11 cellular contexts compared by ENCODE assay signal in genomic region chr17:75428775-75429469, GRCh38. TPM values are rescaled to one million over a fixed set of nuclear protein-coding genes. Genes with fewer than 3 reads are reported as not detected.
DNase-seq lines count a peak whose midpoint lies in the region; ATAC-seq, FAIRE-seq and TF ChIP-seq lines count a peak whose summit lies in the region.
"Had no signal": no experiment of that assay in that cellular context is flagged by ENCODE, and none has a peak within 500 bp of the region (broad histone marks: within the 10 kb centered on the region; RNA-seq: fewer than 3 reads in every experiment).

No MANE protein-coding gene starts in this region.

- H3K9me3 ChIP-seq in HepG2 (ENCODE audit: low read length) (no peaks in the 10 kb centered on the region), right lobe of liver (no peaks in the 10 kb centered on the region), mucosa of stomach (ENCODE audit: control insufficient read depth, low read length) (no peaks in the 10 kb centered on the region), aorta (ENCODE audit: control insufficient read depth, low read length) (no peaks in the 10 kb centered on the region)

- H3K4me1 ChIP-seq in HepG2 (ENCODE audit: insufficient read depth, low read length) (peaks cover 66% of the 10 kb centered on the region), right lobe of liver (no peaks in the 10 kb centered on the region), mucosa of stomach (ENCODE audit: control insufficient read depth, insufficient read depth, low read length) (peaks cover 28% of the 10 kb centered on the region), aorta (ENCODE audit: control insufficient read depth in 1 of 2, insufficient read depth in 2 of 2, low read length in 2 of 2) (peaks cover 2 to 3% of the 10 kb centered on the region in 2 donors)

- H2AFZ ChIP-seq in HepG2 (ENCODE audit: low read length): peak overlapping the region; percentile 48

- intact Hi-C loops in HepG2 (cut with micrococcal nuclease; ENCODE audit: unreplicated experiment) (loop anchor here (5.0 kb wide), 1 partner anchor 58 kb away; no protein-coding TSS in a partner anchor), right lobe of liver (cut with DNase I) (no loop called here), aorta (cut with DNase I) (loop anchor here (5.0 to 10.0 kb wide), 3 partner anchors 46 to 318 kb away; partner anchors contain the start of gene MYO15B (in 1 of the 2))

- H3K4me2 ChIP-seq in HepG2 (ENCODE audit: low read depth, low read length): peak overlapping the region; percentile 81

- CTCF ChIA-PET in HepG2 (lab: Yijun Ruan, JAX; ENCODE audit: low intra/inter-chr PET ratio, low total read pairs): no interaction called here

- no peak for TF ChIP-seq EP300 in HepG2 (IDR thresholded peaks at IDR 0.05; ENCODE audit: low read depth in 2 of 2, low read length in 2 of 2)
- TF ChIP-seq EP300 in HepG2 (CRISPR knock-in tag; IDR thresholded peaks at IDR 0.05; ENCODE audit: borderline replicate concordance): no peak

- peak overlapping the region; percentile 41 for H3K27ac ChIP-seq in HepG2 (ENCODE audit: extremely low read length, insufficient read depth, low read length)
- H3K27ac ChIP-seq in right lobe of liver: no peak overlapping the region
- H3K27ac ChIP-seq in aorta (ENCODE audit: low read depth in 1 of 2, low read length in 2 of 2): peak overlapping the region in 1 of 2 donors; percentile 97
- H3K27ac ChIP-seq: C4-2B had no signal

- peak; percentile 67 for DNase-seq in HepG2 (ENCODE audit: low spot score)
- no peak for DNase-seq in right lobe of liver
- peak; percentile 94 for DNase-seq in dedifferentiated amniotic fluid mesenchymal stem cell (ENCODE audit: extremely low spot score)
- DNase-seq in aorta: no peak
- DNase-seq: T-helper 9 cell had no signal

- in situ Hi-C loops in HepG2 (cut with HindIII; ENCODE audit: extremely low pct_ligation_motif_present, low pct_unique_long_range_greater_than_20kb): loop anchor here (5.0 to 10.0 kb wide), 2 partner anchors 78 to 166 kb away; no protein-coding TSS in a partner anchor

- TF ChIP-seq POLR2A in HepG2 (IDR thresholded peaks at IDR 0.05; ENCODE audit: insufficient read depth in 1 of 2, low read depth in 2 of 2, low read length in 2 of 2): no peak
- TF ChIP-seq POLR2A in right lobe of liver (IDR thresholded peaks at IDR 0.05): no peak

- ATAC-seq in HepG2 (no peak), right lobe of liver (no peak), aorta (ENCODE audit: low FRiP score) (peak; percentile 75), GM21447 (IDR thresholded peaks at IDR 0.05; ENCODE audit: unreplicated experiment) (no peak), HG03565 (IDR thresholded peaks at IDR 0.05; ENCODE audit: unreplicated experiment) (no peak), HG02852 (IDR thresholded peaks at IDR 0.05; ENCODE audit: unreplicated experiment) (no peak)

- no peak for FAIRE-seq in HepG2 (lab: Jason Lieb, UNC)
- FAIRE-seq: GM19239 had no signal

- TF ChIP-seq RAD21 in HepG2 (CRISPR knock-in tag; IDR thresholded peaks at IDR 0.05): no peak

- 34% methylated on average over 16 of the region's 16 CpGs for WGBS in HepG2 (ENCODE audit: low lambda C conversion rate)
- 60% methylated on average over 16 of the region's 16 CpGs for WGBS in right lobe of liver (ENCODE audit: insufficient coverage, low coverage, low lambda C conversion rate, missing lambda C conversion rate)
- 37 to 40% methylated on average over 16 of the region's 16 CpGs for WGBS in aorta, 2 donors

- no peaks in the 10 kb centered on the region for H3K36me3 ChIP-seq in HepG2 (replicated peaks in 1 of 2; ENCODE audit: control insufficient read depth in 1 of 2, insufficient read depth in 2 of 2, low read length in 2 of 2)
- H3K36me3 ChIP-seq in right lobe of liver: no peaks in the 10 kb centered on the region
- no peaks in the 10 kb centered on the region for H3K36me3 ChIP-seq in mucosa of stomach (ENCODE audit: control insufficient read depth, insufficient read depth, low read length)
- H3K36me3 ChIP-seq in aorta (ENCODE audit: control insufficient read depth in 1 of 2, insufficient read depth in 2 of 2, low read length in 1 of 2): no peaks in the 10 kb centered on the region

- POLR2A ChIA-PET in HepG2 (lab: Yijun Ruan, JAX): interaction anchor here (0.5 to 5.8 kb wide), 10 partner anchors 12 to 351 kb away, joined by 3 to 35 read pairs (median 4); partner anchors contain the start of genes MIF4GD, TMEM94 and TSEN54

- no peaks in the 10 kb centered on the region for H3K79me2 ChIP-seq in HepG2 (ENCODE audit: insufficient read depth, low read length)

- H4K20me1 ChIP-seq in HepG2 (ENCODE audit: insufficient read depth, low read length): no peaks in the 10 kb centered on the region

- no TSS peak for BruUV-seq in HepG2 (replicated peaks; lab: Mats Ljungman, UMichigan)

- no peaks in the 10 kb centered on the region for H3K27me3 ChIP-seq in HepG2 (ENCODE audit: control insufficient read depth in 1 of 2, insufficient read depth in 2 of 2, low read length in 2 of 2)
- no peaks in the 10 kb centered on the region for H3K27me3 ChIP-seq in right lobe of liver
- H3K27me3 ChIP-seq in mucosa of stomach (ENCODE audit: control insufficient read depth, insufficient read depth, low read length): no peaks in the 10 kb centered on the region
- no peaks in the 10 kb centered on the region for H3K27me3 ChIP-seq in aorta (ENCODE audit: control insufficient read depth in 1 of 2, insufficient read depth in 2 of 2, low read length in 1 of 2)

- H3K9ac ChIP-seq in HepG2 (ENCODE audit: insufficient read depth, low read depth, low read length) (peak overlapping the region; percentile 64), mucosa of stomach (ENCODE audit: low read length) (peak overlapping the region; percentile 1)

- TF ChIP-seq CTCF in HepG2 (CRISPR knock-in tag; IDR thresholded peaks at IDR 0.05): no peak
- no peak for TF ChIP-seq CTCF in right lobe of liver (IDR thresholded peaks at IDR 0.05)

- peak overlapping the region; percentile 2 to 52 (median 4); a peak in 4 of 6 replicates for H3K4me3 ChIP-seq in HepG2 (replicated peaks in 1 of 3; ENCODE audit: insufficient read depth in 1 of 3, low read depth in 2 of 3, low read length in 3 of 3)
- H3K4me3 ChIP-seq in right lobe of liver: no peak overlapping the region
- H3K4me3 ChIP-seq in mucosa of stomach (ENCODE audit: low read length): no peak overlapping the region
- H3K4me3 ChIP-seq in aorta (ENCODE audit: low read length in 2 of 2): no peak overlapping the region

RNA-seq across cellular contexts. Expression of gene GRB2, which starts 23.4 kb away (rescaled TPM):
- total RNA-seq in HepG2 (2016; rRNA removed; fragmentation: Illumina TruSeq; extraction: Trizol): 92.3 and 95.7 TPM in 2 replicates
- 9.5 and 11.4 TPM in 2 replicates for total RNA-seq in HepG2 (2016; cell fraction: cytosol; rRNA removed; fragmentation: Illumina TruSeq; extraction: Trizol; ENCODE audit: low read depth)
- 81.8 and 96.0 TPM in 2 replicates for total RNA-seq in HepG2 (2016; cell fraction: insoluble cytoplasmic fraction; rRNA removed; fragmentation: Illumina TruSeq; extraction: Trizol)
- total RNA-seq in HepG2 (2016; cell fraction: membrane; rRNA removed; fragmentation: Illumina TruSeq; extraction: Trizol): 34.4 and 43.9 TPM in 2 replicates
- 44.5 and 52.3 TPM in 2 replicates for total RNA-seq in HepG2 (2016; cell fraction: nucleus; rRNA removed; fragmentation: Illumina TruSeq; extraction: Trizol)
- 67.9 and 84.6 TPM in 2 replicates for polyA plus RNA-seq in HepG2 (2011; rRNA removed)
- 65.4 and 67.1 TPM in 2 replicates for polyA plus RNA-seq in HepG2 (2011; cell fraction: cytosol; rRNA removed)
- 28.7 and 29.6 TPM in 2 replicates for polyA plus RNA-seq in HepG2 (2011; cell fraction: nucleus; rRNA removed)
- polyA plus RNA-seq in HepG2 (2012): 66.8 and 70.9 TPM in 2 replicates
- 13.1 and 18.8 TPM in 2 replicates for polyA plus RNA-seq in HepG2 (2016; cell fraction: cytosol; fragmentation: Illumina TruSeq; extraction: Trizol; ENCODE audit: low read depth)
- polyA plus RNA-seq in HepG2 (2016; cell fraction: insoluble cytoplasmic fraction; fragmentation: Illumina TruSeq; extraction: Trizol; ENCODE audit: low read depth): 142 and 160 TPM in 2 replicates
- 28.8 and 38.8 TPM in 2 replicates for polyA plus RNA-seq in HepG2 (2016; cell fraction: membrane; fragmentation: Illumina TruSeq; extraction: Trizol; ENCODE audit: low read depth)
- 76.0 and 89.2 TPM in 2 replicates for polyA plus RNA-seq in HepG2 (2016; cell fraction: nucleus; fragmentation: Illumina TruSeq; extraction: Trizol; ENCODE audit: insufficient read depth, low read depth)
- polyA minus RNA-seq in HepG2 (2011; rRNA and poly(A)+ RNA removed; ENCODE audit: low replicate concordance): 55.3 and 73.1 TPM in 2 replicates
- polyA minus RNA-seq in HepG2 (2011; cell fraction: cytosol; rRNA and poly(A)+ RNA removed): 26.1 and 30.8 TPM in 2 replicates
- 44.4 and 46.2 TPM in 2 replicates for polyA minus RNA-seq in HepG2 (2011; cell fraction: nucleus; rRNA and poly(A)+ RNA removed)
- 10 to 100 TPM; 42.4 to 70.5 (median 53.8) TPM for total RNA-seq in right lobe of liver
- 100 to 1,000 TPM in 1 of 2 donors, 10 to 100 TPM in 1; 96.8 to 106 TPM for total RNA-seq in aorta
- polyA plus RNA-seq in aorta: 10 to 100 TPM; 36.6 to 38.2 TPM

RNA-seq across cellular contexts. Expression of gene TMEM94, which starts 27.5 kb away (rescaled TPM):
- 20.8 and 32.6 TPM in 2 replicates for total RNA-seq in HepG2 (2016; rRNA removed; fragmentation: Illumina TruSeq; extraction: Trizol)
- 26.4 and 26.9 TPM in 2 replicates for total RNA-seq in HepG2 (2016; cell fraction: cytosol; rRNA removed; fragmentation: Illumina TruSeq; extraction: Trizol; ENCODE audit: low read depth)
- total RNA-seq in HepG2 (2016; cell fraction: insoluble cytoplasmic fraction; rRNA removed; fragmentation: Illumina TruSeq; extraction: Trizol): 17.2 and 32.1 TPM in 2 replicates
- total RNA-seq in HepG2 (2016; cell fraction: membrane; rRNA removed; fragmentation: Illumina TruSeq; extraction: Trizol): 23.6 and 28.5 TPM in 2 replicates
- 32.2 and 37.2 TPM in 2 replicates for total RNA-seq in HepG2 (2016; cell fraction: nucleus; rRNA removed; fragmentation: Illumina TruSeq; extraction: Trizol)
- 134 and 150 TPM in 2 replicates for polyA plus RNA-seq in HepG2 (2011; rRNA removed)
- 37.1 and 46.4 TPM in 2 replicates for polyA plus RNA-seq in HepG2 (2011; cell fraction: cytosol; rRNA removed)
- 1,312 and 1,888 TPM in 2 replicates for polyA plus RNA-seq in HepG2 (2011; cell fraction: nucleus; rRNA removed)
- 125 and 137 TPM in 2 replicates for polyA plus RNA-seq in HepG2 (2012)
- 5.0 and 5.4 TPM in 2 replicates for polyA plus RNA-seq in HepG2 (2016; cell fraction: cytosol; fragmentation: Illumina TruSeq; extraction: Trizol; ENCODE audit: low read depth)
- polyA plus RNA-seq in HepG2 (2016; cell fraction: insoluble cytoplasmic fraction; fragmentation: Illumina TruSeq; extraction: Trizol; ENCODE audit: low read depth): 15.7 and 19.0 TPM in 2 replicates
- 16.7 and 22.4 TPM in 2 replicates for polyA plus RNA-seq in HepG2 (2016; cell fraction: membrane; fragmentation: Illumina TruSeq; extraction: Trizol; ENCODE audit: low read depth)
- polyA plus RNA-seq in HepG2 (2016; cell fraction: nucleus; fragmentation: Illumina TruSeq; extraction: Trizol; ENCODE audit: insufficient read depth, low read depth): 121 and 131 TPM in 2 replicates
- 36.2 and 133 TPM in 2 replicates for polyA minus RNA-seq in HepG2 (2011; rRNA and poly(A)+ RNA removed; ENCODE audit: low replicate concordance)
- polyA minus RNA-seq in HepG2 (2011; cell fraction: cytosol; rRNA and poly(A)+ RNA removed): 52.6 and 54.1 TPM in 2 replicates
- polyA minus RNA-seq in HepG2 (2011; cell fraction: nucleus; rRNA and poly(A)+ RNA removed): 148 and 161 TPM in 2 replicates
- total RNA-seq in right lobe of liver: 10 to 100 TPM; 24.2 to 47.1 (median 29.6) TPM
- 10 to 100 TPM; 51.5 to 74.8 TPM for total RNA-seq in aorta
- polyA plus RNA-seq in aorta: 10 to 100 TPM; 19.5 to 54.6 TPM

Comparison
In these comparisons a context has a peak if more than half of its experiments do, and no peak if none do; other contexts are left out.
1. DNase-seq: peak in HepG2 (single experiment) and dedifferentiated amniotic fluid mesenchymal stem cell (single experiment); none in right lobe of liver (0 of 3) and aorta (0 of 2).
2. H3K4me3 ChIP-seq: peak in HepG2 (3 of 3); none in right lobe of liver (0 of 3), mucosa of stomach (single experiment) and aorta (0 of 2).
3. intact Hi-C loops: an anchor here in HepG2 (5.0 kb wide) and aorta (5.0 to 10.0 kb wide); none called in right lobe of liver.